In the genomic region with DNA sequence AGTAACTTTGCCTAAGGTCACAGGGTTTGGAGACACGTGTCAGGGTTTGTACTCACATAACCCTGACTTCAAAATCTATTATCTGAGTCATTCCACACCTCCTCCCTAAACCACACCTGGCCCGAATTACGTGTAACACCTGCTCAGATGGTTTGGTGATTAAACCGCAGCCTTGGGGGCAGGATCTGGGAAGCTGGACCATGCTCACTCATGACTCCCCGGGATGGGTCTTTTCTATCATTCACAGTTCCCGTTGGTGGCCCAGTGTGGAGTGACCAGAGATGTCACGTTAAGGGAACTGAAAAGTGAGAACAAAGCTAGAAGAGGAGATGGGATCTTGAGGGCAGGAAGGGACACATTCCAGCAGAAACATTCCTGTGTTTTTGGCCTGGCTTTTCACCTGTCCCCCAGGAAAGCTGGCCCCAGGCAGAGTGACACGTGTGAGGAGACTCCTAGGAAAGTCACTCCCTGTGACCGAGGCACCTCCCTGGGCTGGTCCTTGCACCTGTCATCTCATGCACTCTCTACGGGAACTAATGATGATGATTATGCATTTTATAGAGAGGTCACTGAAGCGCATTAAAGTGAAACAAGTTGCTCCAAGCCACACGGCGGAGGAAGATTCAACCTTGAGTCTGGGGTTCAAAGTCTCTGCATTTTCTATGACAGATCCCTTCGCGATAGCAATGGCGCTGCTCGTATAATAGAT, we compare ENCODE assay signal across 9 cellular contexts.
DNase-seq lines count a peak whose midpoint lies in the region; ATAC-seq and TF ChIP-seq lines count a peak whose summit lies in the region.
"Had no signal": no experiment of that assay in that cellular context is flagged by ENCODE, and none has a peak within 500 bp of the region (broad histone marks: within the 10 kb centered on the region; RNA-seq: fewer than 3 reads in every experiment).

No MANE protein-coding gene starts in this region.

- no peak overlapping the region for H3T11ph ChIP-seq in H9 (ENCODE audit: low read length)

- no peak overlapping the region for H3K56ac ChIP-seq in H9 (ENCODE audit: insufficient read length, low read depth, low read length)

- peak; percentile 60 for ATAC-seq in GM21528 (IDR thresholded peaks at IDR 0.05; ENCODE audit: low FRiP score, unreplicated experiment)
- ATAC-seq in upper lobe of right lung, result no peak

- H3K36me3 Mint-ChIP-seq in CD14-positive monocyte, result no peaks in the 10 kb centered on the region
- H3K36me3 Mint-ChIP-seq in H9 (ENCODE audit: insufficient read depth in 1 of 3, low read depth in 3 of 3), result no peaks in the 10 kb centered on the region

- H2AK5ac ChIP-seq in H9 (ENCODE audit: insufficient read length, low read length), result no peak overlapping the region

- H3K9ac ChIP-seq in duodenal mucosa (ENCODE audit: low read depth in 1 of 2, low read length in 2 of 2), result peak overlapping the region in 1 of 2 donors; percentile 14
- no peak overlapping the region for H3K9ac ChIP-seq in H9 (ENCODE audit: extremely low read depth, insufficient read length, low read length)

- no peak overlapping the region for H4K8ac ChIP-seq in H9 (replicated peaks; ENCODE audit: insufficient read length, low read depth, low read length)

- no peaks in the 10 kb centered on the region for H3K27me3 ChIP-seq in duodenal mucosa (ENCODE audit: control insufficient read depth in 1 of 2, insufficient read depth in 2 of 2, low read length in 2 of 2)
- no peaks in the 10 kb centered on the region for H3K27me3 ChIP-seq in upper lobe of right lung
- H3K27me3 ChIP-seq in H9 (ENCODE audit: insufficient read depth, low read length), result no peaks in the 10 kb centered on the region

- no peaks in the 10 kb centered on the region for H3K79me2 ChIP-seq in H9 (ENCODE audit: insufficient read depth, low read length)

- no peaks in the 10 kb centered on the region for H3K9me3 ChIP-seq in duodenal mucosa (ENCODE audit: control insufficient read depth in 1 of 2, low read length in 2 of 2)
- no peaks in the 10 kb centered on the region for H3K9me3 ChIP-seq in upper lobe of right lung
- H3K9me3 ChIP-seq in H9 (ENCODE audit: control insufficient read depth, low read depth, low read length), result no peaks in the 10 kb centered on the region

- H3K27me3 Mint-ChIP-seq in CD14-positive monocyte (ENCODE audit: low read depth in 3 of 3) (peaks cover 0 to 5% (median 0%) of the 10 kb centered on the region in 3 donors), H9 (ENCODE audit: low read depth) (no peaks in the 10 kb centered on the region; the same call in 1 of the 2 replicates)

- H3K27ac Mint-ChIP-seq in CD14-positive monocyte (peak overlapping the region; percentile 91 to 97 (median 95)), H9 (no peak overlapping the region)

- H2BK20ac ChIP-seq in H9 (ENCODE audit: low read depth, low read length, poor library complexity, severe bottlenecking), result no peak overlapping the region

- intact Hi-C loops in CD14-positive monocyte (cut with micrococcal nuclease), result loop anchor here in 1 of 2 donors (10.0 kb wide), 1 partner anchor 103 kb away; the partner anchor contains the start of gene SNRK
- intact Hi-C loops in upper lobe of right lung (cut with DNase I), result no loop called here

- H3K4me3 ChIP-seq in duodenal mucosa (ENCODE audit: low read depth in 1 of 2, low read length in 2 of 2) (no peak overlapping the region), upper lobe of right lung (no peak overlapping the region)

- H3K14ac ChIP-seq in H9 (ENCODE audit: insufficient read depth, low read length), result no peak overlapping the region

- peaks cover 70% of the 10 kb centered on the region for H3K4me1 Mint-ChIP-seq in CD14-positive monocyte
- peaks cover 0 to 3% of the 10 kb centered on the region in 2 experiments; a peak in 2 of 4 replicates for H3K4me1 Mint-ChIP-seq in H9

- H3K4ac ChIP-seq in H9 (ENCODE audit: low read depth, low read length), result no peak overlapping the region

- DNase-seq in CD14-positive monocyte (ENCODE audit: low spot score), result peak; percentile 63
- DNase-seq in SW480 (ENCODE audit: low spot score), result peak; percentile 93
- DNase-seq in upper lobe of right lung, result no peak
- no peak for DNase-seq in NCI-H748 (lab: John Stamatoyannopoulos, UW; ENCODE audit: unreplicated experiment)
- no peak for DNase-seq in H9
- no peak for DNase-seq in HuH-7 (ENCODE audit: low spot score)
- DNase-seq: DND-41 had no signal

- H2BK12ac ChIP-seq in H9 (ENCODE audit: insufficient read length, low read depth, low read length), result no peak overlapping the region

- H3K18ac ChIP-seq in H9 (ENCODE audit: insufficient read length, low read depth, low read length), result no peak overlapping the region

- no peak overlapping the region for H2BK120ac ChIP-seq in H9 (ENCODE audit: low read depth, low read length, poor library complexity, severe bottlenecking)

- H3K4me2 ChIP-seq in H9 (ENCODE audit: insufficient read depth, insufficient read length, low read length), result no peak overlapping the region

- H3K36me3 ChIP-seq in duodenal mucosa (ENCODE audit: control insufficient read depth in 1 of 2, insufficient read depth in 2 of 2, low read length in 2 of 2) (no peaks in the 10 kb centered on the region), upper lobe of right lung (no peaks in the 10 kb centered on the region)

- H3K27ac ChIP-seq in duodenal mucosa (ENCODE audit: low read depth, low read length), result peak overlapping the region; percentile 36
- peak overlapping the region; percentile 61 for H3K27ac ChIP-seq in upper lobe of right lung
- no peak overlapping the region for H3K27ac ChIP-seq in H9 (ENCODE audit: insufficient read length, low read depth, low read length)

- no peak overlapping the region for H4K91ac ChIP-seq in H9 (ENCODE audit: insufficient read length, low read depth, low read length)

- no peaks in the 10 kb centered on the region for H4K20me1 ChIP-seq in H9 (ENCODE audit: control insufficient read depth, insufficient read depth, insufficient read length)

- H3K79me1 ChIP-seq in H9 (ENCODE audit: insufficient read depth, low read depth, low read length, poor library complexity, severe bottlenecking), result no peaks in the 10 kb centered on the region

- H3K4me3 Mint-ChIP-seq in CD14-positive monocyte (peak overlapping the region; percentile 6 to 33), H9 (no peak overlapping the region)

- no peaks in the 10 kb centered on the region for H3K9me3 Mint-ChIP-seq in CD14-positive monocyte
- no peaks in the 10 kb centered on the region for H3K9me3 Mint-ChIP-seq in H9

- H3K4me1 ChIP-seq in duodenal mucosa (ENCODE audit: control insufficient read depth in 1 of 2, insufficient read depth in 2 of 2, low read length in 2 of 2) (peaks cover 36% of the 10 kb centered on the region in 2 donors), upper lobe of right lung (peaks cover 21% of the 10 kb centered on the region), H9 (ENCODE audit: insufficient read depth, low read length) (peaks cover 2% of the 10 kb centered on the region; the same call in 1 of the 2 replicates)

- no peak overlapping the region for H2BK15ac ChIP-seq in H9 (ENCODE audit: low read depth, low read length)

- no peak for TF ChIP-seq CTCF in CD14-positive monocyte (IDR thresholded peaks at IDR 0.05)
- TF ChIP-seq CTCF in upper lobe of right lung (IDR thresholded peaks at IDR 0.05), result no peak
- no peak for TF ChIP-seq CTCF in H9 (conservative IDR thresholded peaks at IDR 0.05)

- H2BK5ac ChIP-seq in H9 (ENCODE audit: insufficient read length, low read length), result no peak overlapping the region

- WGBS in H9 (ENCODE audit: extremely low coverage, insufficient read length, low lambda C conversion rate), result no CpG with 5 or more reads among the region's 17 CpGs

- no peak overlapping the region for H3K23ac ChIP-seq in H9 (ENCODE audit: insufficient read length, low read depth, low read length)

- no peak overlapping the region for H4K5ac ChIP-seq in H9 (ENCODE audit: insufficient read length, low read depth, low read length)

- no peak overlapping the region for H2AFZ ChIP-seq in H9 (ENCODE audit: low read length)

- no peaks in the 10 kb centered on the region for H3K23me2 ChIP-seq in H9 (ENCODE audit: insufficient read length, low read depth, low read length, poor library complexity, severe bottlenecking)

Comparison
In these comparisons a context has a peak if more than half of its experiments do, and no peak if none do; other contexts are left out.
1. DNase-seq: peak in CD14-positive monocyte (single experiment) and SW480 (single experiment); none in upper lobe of right lung (single experiment), NCI-H748 (single experiment), H9 (single experiment) and HuH-7 (single experiment).
2. H3K27ac Mint-ChIP-seq: peak in CD14-positive monocyte (7 of 7); none in H9 (0 of 3).
3. H3K4me3 Mint-ChIP-seq: peak in CD14-positive monocyte (2 of 2); none in H9 (0 of 2).